8 cellular contexts compared by ENCODE assay signal in genomic region chr2:105746177-105747080, GRCh38. TPM values are rescaled to one million over a fixed set of nuclear protein-coding genes. Genes with fewer than 3 reads are reported as not detected.
DNase-seq lines count a peak whose midpoint lies in the region; TF ChIP-seq lines count a peak whose summit lies in the region.

No MANE protein-coding gene starts in this region.

- no peaks in the 10 kb centered on the region for H3K27me3 Mint-ChIP-seq in osteocyte (ENCODE audit: unreplicated experiment)

- peak overlapping the region; percentile 51 for H3K27ac Mint-ChIP-seq in osteocyte (ENCODE audit: unreplicated experiment)

- H3K36me3 ChIP-seq in GM23248 (ENCODE audit: low read depth): no peaks in the 10 kb centered on the region
- H3K36me3 ChIP-seq in MM.1S (replicated peaks; ENCODE audit: insufficient read depth, low read length): 0 out of 2 replicates have a peak, but pooled peaks cover 5% of the 10 kb centered on the region
- no peaks in the 10 kb centered on the region for H3K36me3 ChIP-seq in fibroblast of lung (ENCODE audit: control insufficient read depth, insufficient read depth, low read length)
- no peaks in the 10 kb centered on the region for H3K36me3 ChIP-seq in tibial nerve

- H3K4me3 ChIP-seq in GM08714 (ENCODE audit: low read length): peak overlapping the region; percentile 92
- peak overlapping the region; percentile 84 for H3K4me3 ChIP-seq in GM23248
- peak overlapping the region; percentile 79 for H3K4me3 ChIP-seq in MM.1S (ENCODE audit: low read length)
- H3K4me3 ChIP-seq in fibroblast of lung (replicated peaks in 1 of 4; ENCODE audit: control extremely low read depth in 1 of 4, insufficient read depth in 1 of 4, low read depth in 3 of 4, low read length in 4 of 4): peak overlapping the region; percentile 56 to 88 (median 66)
- peak overlapping the region; percentile 41 to 99 (median 84) for H3K4me3 ChIP-seq in tibial nerve

- H3K27me3 ChIP-seq in GM23248 (replicated peaks; ENCODE audit: insufficient read depth) (no peaks in the 10 kb centered on the region), MM.1S (replicated peaks; ENCODE audit: insufficient read depth, low read length) (no peaks in the 10 kb centered on the region), fibroblast of lung (ENCODE audit: control insufficient read depth, insufficient read depth, low read length) (peaks cover 2% of the 10 kb centered on the region), tibial nerve (no peaks in the 10 kb centered on the region)

- H3K9me2 ChIP-seq in GM23248 (ENCODE audit: insufficient read depth) (no peaks in the 10 kb centered on the region), MM.1S (replicated peaks; ENCODE audit: insufficient read depth, low read length) (no peaks in the 10 kb centered on the region)

- H2AFZ ChIP-seq in GM23248 (0 out of 2 replicates have a peak overlapping the region, but pooled peaks have one; percentile 78), MM.1S (ENCODE audit: low read length) (no peak overlapping the region), fibroblast of lung (ENCODE audit: low read length) (no peak overlapping the region)

- DNase-seq in GM23248: no peak
- peak; percentile 89 for DNase-seq in MM.1S
- peak; percentile 67 for DNase-seq in activated T-cell treated with anti-CD3 and anti-CD28 coated beads for 4 hours
- no peak for DNase-seq in fibroblast of lung (ENCODE audit: low read depth in 2 of 2)
- DNase-seq in osteocyte (ENCODE audit: extremely low spot score, unreplicated experiment): no peak
- peak; percentile 38 to 51 for DNase-seq in tibial nerve (ENCODE audit: low spot score in 2 of 2)
- no peak for DNase-seq in NCI-H446 treated with DMSO at 0.1 percent for 48 hours (lab: John Stamatoyannopoulos, UW)

- H3K4me1 Mint-ChIP-seq in osteocyte (ENCODE audit: unreplicated experiment): peaks cover 34% of the 10 kb centered on the region

- 74 to 76% methylated on average over 23 of the region's 23 CpGs for WGBS in GM23248 (ENCODE audit: low coverage in 1 of 2, low lambda C conversion rate in 2 of 2, missing lambda C conversion rate in 2 of 2), 2 experiments
- 59 to 63% methylated on average over 23 of the region's 23 CpGs for WGBS in tibial nerve, 2 donors

- H3K36me3 Mint-ChIP-seq in osteocyte (ENCODE audit: unreplicated experiment): peaks cover 3% of the 10 kb centered on the region

- peaks cover 7% of the 10 kb centered on the region; the same call in 1 of the 2 replicates for H4K20me1 ChIP-seq in GM23248 (ENCODE audit: insufficient read depth)
- H4K20me1 ChIP-seq in MM.1S (ENCODE audit: insufficient read depth, low read length): peaks cover 11% of the 10 kb centered on the region; the same call in 1 of the 2 replicates
- H4K20me1 ChIP-seq in fibroblast of lung (ENCODE audit: control insufficient read depth, extremely low read depth, insufficient read depth, low read length): no peaks in the 10 kb centered on the region

- peaks cover 62% of the 10 kb centered on the region for H3K79me2 ChIP-seq in GM23248 (ENCODE audit: insufficient read depth)
- peaks cover 64% of the 10 kb centered on the region for H3K79me2 ChIP-seq in MM.1S (ENCODE audit: low read length)
- peaks cover 40% of the 10 kb centered on the region for H3K79me2 ChIP-seq in fibroblast of lung (ENCODE audit: control insufficient read depth, insufficient read depth, low read length)

- H3K4me1 ChIP-seq in GM23248 (ENCODE audit: insufficient read depth) (peaks cover 14% of the 10 kb centered on the region; the same call in 1 of the 2 replicates), MM.1S (ENCODE audit: low read length) (peaks cover 29% of the 10 kb centered on the region), fibroblast of lung (ENCODE audit: control insufficient read depth, extremely low read depth, insufficient read depth, low read length) (peaks cover 17% of the 10 kb centered on the region), tibial nerve (peaks cover 0 to 43% (median 22%) of the 10 kb centered on the region in 4 donors)

- peak overlapping the region; percentile 80 for H3K4me3 Mint-ChIP-seq in osteocyte (ENCODE audit: unreplicated experiment)

- H3F3A ChIP-seq in GM23248 (ENCODE audit: insufficient read depth) (peaks cover 10% of the 10 kb centered on the region; the same call in 1 of the 2 replicates), MM.1S (ENCODE audit: insufficient read depth, low read length) (peaks cover 13% of the 10 kb centered on the region)

- TF ChIP-seq POLR2A in tibial nerve (IDR thresholded peaks at IDR 0.05): no peak

- no peak for TF ChIP-seq CTCF in MM.1S (IDR thresholded peaks at IDR 0.05; ENCODE audit: low read length)
- no peak for TF ChIP-seq CTCF in fibroblast of lung (conservative IDR thresholded peaks at IDR 0.05 in 1 of 2, IDR thresholded peaks at IDR 0.05 in 1 of 2; ENCODE audit: low read depth in 1 of 2, low read length in 2 of 2)
- no peak for TF ChIP-seq CTCF in osteocyte (IDR thresholded peaks at IDR 0.05)
- no peak for TF ChIP-seq CTCF in tibial nerve (IDR thresholded peaks at IDR 0.05)

- no peak for TF ChIP-seq EP300 in tibial nerve (IDR thresholded peaks at IDR 0.05)

- H3K9me3 ChIP-seq in GM23248 (ENCODE audit: low read depth) (no peaks in the 10 kb centered on the region), MM.1S (replicated peaks; ENCODE audit: insufficient read depth, low read length) (no peaks in the 10 kb centered on the region), fibroblast of lung (ENCODE audit: control insufficient read depth, insufficient read depth, low read depth, low read length) (no peaks in the 10 kb centered on the region), tibial nerve (no peaks in the 10 kb centered on the region)

- H3K4me2 ChIP-seq in GM23248 (ENCODE audit: unreplicated experiment) (peak overlapping the region; percentile 95), MM.1S (ENCODE audit: low read depth, low read length) (peak overlapping the region; percentile 93), fibroblast of lung (ENCODE audit: extremely low read depth, insufficient read depth, low read length) (peak overlapping the region; percentile 71)

- H3K9ac ChIP-seq in GM23248: peak overlapping the region; percentile 87
- peak overlapping the region; percentile 85 for H3K9ac ChIP-seq in MM.1S (ENCODE audit: low read length)
- H3K9ac ChIP-seq in fibroblast of lung (ENCODE audit: insufficient read depth, low read length): peak overlapping the region; percentile 56

- no peak overlapping the region for H3K27ac ChIP-seq in GM23248
- H3K27ac ChIP-seq in MM.1S (ENCODE audit: low read length): peak overlapping the region; percentile 80
- peak overlapping the region; percentile 22 for H3K27ac ChIP-seq in fibroblast of lung (ENCODE audit: insufficient read depth, low read length)
- H3K27ac ChIP-seq in tibial nerve: peak overlapping the region in 3 of 4 donors; percentile 0 to 95 (median 90)

- no peaks in the 10 kb centered on the region for H3K9me3 Mint-ChIP-seq in osteocyte (ENCODE audit: unreplicated experiment)

- in situ Hi-C loops in GM23248 (cut with MboI): no loop called here

RNA-seq across cellular contexts. Expression of gene NCK2, which starts 1.7 kb away (rescaled TPM):
- total RNA-seq in GM23248 (2014; rRNA removed; shearing (Covaris generic)): 13.9 and 25.2 TPM in 2 replicates
- 5.1 and 5.7 TPM in 2 replicates for polyA plus RNA-seq in GM23248 (2016; fragmentation: Nextera tagmentation; extraction: Ambion mirVana)
- 25.4 and 30.8 TPM in 2 replicates for total RNA-seq in fibroblast of lung
- polyA plus RNA-seq in fibroblast of lung: 20.3 and 51.3 TPM in 2 replicates
- 17.1 and 39.3 TPM in 2 replicates for polyA plus RNA-seq in fibroblast of lung (2012)
- 2.0 and 52.0 TPM in 2 replicates for polyA minus RNA-seq in fibroblast of lung (ENCODE audit: low replicate concordance)
- 39.5 and 45.4 TPM in 2 replicates for total RNA-seq in osteocyte
- total RNA-seq in tibial nerve: 10 to 100 TPM; 22.6 to 35.9 (median 28.1) TPM

Comparison
In these comparisons a context has a peak if more than half of its experiments do, and no peak if none do; other contexts are left out.
1. DNase-seq: peak in MM.1S (single experiment), activated T-cell treated with anti-CD3 and anti-CD28 coated beads for 4 hours (single experiment) and tibial nerve (2 of 2); none in GM23248 (single experiment), fibroblast of lung (0 of 2), osteocyte (single experiment) and NCI-H446 treated with DMSO at 0.1 percent for 48 hours (single experiment).
2. Peak in every context shown above with its lines, with median percentiles within 50 percentile points of each other: H3K4me3 ChIP-seq, H3K4me2 ChIP-seq and H3K9ac ChIP-seq.